ENCODE assay signal across 8 cellular contexts in the genomic region with DNA sequence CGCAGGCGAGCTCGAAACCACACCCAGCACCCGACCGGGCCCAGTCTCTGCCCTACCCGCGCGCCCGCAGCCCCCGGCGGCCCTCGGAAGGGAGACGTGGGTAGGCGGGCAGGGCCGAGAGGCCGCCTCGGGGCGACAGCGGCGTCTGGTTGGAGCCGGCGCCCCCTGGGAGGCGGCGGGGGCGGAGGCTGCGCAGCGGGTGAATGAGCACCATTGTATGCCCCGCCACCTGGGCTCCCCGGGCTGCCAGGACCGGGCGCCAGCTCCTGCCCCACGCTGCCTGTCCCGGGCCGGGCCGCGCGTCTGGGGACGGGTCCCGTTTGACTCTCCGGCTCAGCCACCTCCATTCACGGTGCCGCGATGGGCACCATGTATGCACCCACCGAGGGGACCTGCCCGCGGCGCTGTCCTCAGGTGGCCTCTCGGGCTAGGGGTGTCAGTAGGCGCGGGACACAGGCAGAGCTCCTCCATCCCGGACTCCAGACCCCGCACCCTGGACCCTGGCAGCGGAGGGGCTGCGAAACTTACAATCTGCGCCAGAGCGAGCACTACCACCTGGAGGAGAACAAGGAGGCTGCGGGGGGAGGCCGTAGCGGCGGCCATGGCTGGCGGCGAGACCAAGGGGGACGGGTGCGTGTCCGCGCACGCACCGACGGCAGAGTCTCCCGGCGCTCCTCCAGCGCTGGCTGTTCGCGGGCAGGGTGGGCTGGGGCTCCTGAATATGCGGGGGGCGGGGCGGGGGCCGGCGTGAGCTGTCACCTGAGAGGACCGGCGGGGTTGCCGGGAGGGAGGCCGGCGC. TPM values are rescaled to one million over a fixed set of nuclear protein-coding genes. Genes with fewer than 3 reads are reported as not detected.
DNase-seq lines count a peak whose midpoint lies in the region; ATAC-seq and TF ChIP-seq lines count a peak whose summit lies in the region.

Gene COL9A2, minus strand, starts transcription at position 692 of the 799 bp plus-strand sequence. Its CDS starts 89 bp downstream, at position 603.

- H3K27ac Mint-ChIP-seq in activated CD4-positive, alpha-beta memory T cell treated with anti-CD3 and anti-CD28 coated beads for 36 hours, result no peak within 1 kb of the TSS
- peak within 1 kb of the TSS; percentile 72 to 83 for H3K27ac Mint-ChIP-seq in effector memory CD8-positive, alpha-beta T cell

- H3K4me3 ChIP-seq in DOHH2 (ENCODE audit: low read length), result peak within 1 kb of the TSS; percentile 61

- TF ChIP-seq CTCF in DOHH2 (IDR thresholded peaks at IDR 0.05; ENCODE audit: low read depth, low read length, poor library complexity, severe bottlenecking), result peak; percentile 39

- peak within 1 kb of the TSS; percentile 66 for H3K4me2 ChIP-seq in DOHH2 (ENCODE audit: low read length)

- H3K4me3 Mint-ChIP-seq in activated CD4-positive, alpha-beta memory T cell treated with anti-CD3 and anti-CD28 coated beads for 36 hours, result peak within 1 kb of the TSS; percentile 85
- peak within 1 kb of the TSS; percentile 93 to 94 for H3K4me3 Mint-ChIP-seq in effector memory CD8-positive, alpha-beta T cell

- DNase-seq in NCI-H2029 treated with DMSO at 0.1 percent for 48 hours (lab: John Stamatoyannopoulos, UW), result peak; percentile 69
- DNase-seq in activated CD4-positive, alpha-beta memory T cell treated with anti-CD3 and anti-CD28 coated beads for 36 hours, result peak; percentile 71
- DNase-seq in effector memory CD8-positive, alpha-beta T cell, result peak; percentile 48 to 61 (median 59)
- peak; percentile 88 for DNase-seq in midbrain (lab: John Stamatoyannopoulos, UW)
- peak; percentile 25 to 36 for DNase-seq in stimulated activated CD8-positive, alpha-beta memory T cell treated with anti-CD3 and anti-CD28 coated beads, Interleukin-4, amount 100 ng/mL, for 1 hour (ENCODE audit: low read depth in 2 of 2, low spot score in 1 of 2)
- DNase-seq in OCI-M1 (lab: John Stamatoyannopoulos, UW), result no peak

- no peaks in the 10 kb centered on the region for H3K9me3 ChIP-seq in DOHH2 (ENCODE audit: control insufficient read depth, insufficient read depth, low read length)

- no peaks in the 10 kb centered on the region for H4K20me1 ChIP-seq in DOHH2 (ENCODE audit: control insufficient read depth, insufficient read depth, low read depth, low read length)

- H3K36me3 ChIP-seq in DOHH2 (ENCODE audit: control insufficient read depth, low read length), result no peaks in the 10 kb centered on the region

- peaks cover 56% of the 10 kb centered on the region for H3K4me1 ChIP-seq in DOHH2 (ENCODE audit: control insufficient read depth, low read length)

- peaks cover 9% of the 10 kb centered on the region for H3K27me3 Mint-ChIP-seq in activated CD4-positive, alpha-beta memory T cell treated with anti-CD3 and anti-CD28 coated beads for 36 hours
- peaks cover 14 to 25% of the 10 kb centered on the region in 2 donors for H3K27me3 Mint-ChIP-seq in effector memory CD8-positive, alpha-beta T cell

- H3K4me1 Mint-ChIP-seq in activated CD4-positive, alpha-beta memory T cell treated with anti-CD3 and anti-CD28 coated beads for 36 hours (ENCODE audit: low read depth), result peaks cover 47% of the 10 kb centered on the region
- peaks cover 18 to 24% of the 10 kb centered on the region in 2 donors for H3K4me1 Mint-ChIP-seq in effector memory CD8-positive, alpha-beta T cell (ENCODE audit: low read depth in 2 of 2)

- CTCF ChIA-PET in activated CD4-positive, alpha-beta memory T cell treated with anti-CD3 and anti-CD28 coated beads for 36 hours (lab: Charles Lee), result interaction anchor here (0.8 to 7.5 kb wide), 16 partner anchors 18 to 173 kb away, joined by 3 to 96 read pairs (median 10); partner anchors contain the start of gene ZMPSTE24

- peaks cover 39% of the 10 kb centered on the region for H3K27me3 ChIP-seq in DOHH2 (ENCODE audit: control insufficient read depth, low read length)

- intact Hi-C loops in activated CD4-positive, alpha-beta memory T cell treated with anti-CD3 and anti-CD28 coated beads for 36 hours (cut with micrococcal nuclease), result loop anchor here (5.0 kb wide), 1 partner anchor 59 kb away; the partner anchor contains the start of gene ZMPSTE24

- peaks cover 2% of the 10 kb centered on the region for H3K36me3 Mint-ChIP-seq in activated CD4-positive, alpha-beta memory T cell treated with anti-CD3 and anti-CD28 coated beads for 36 hours
- H3K36me3 Mint-ChIP-seq in effector memory CD8-positive, alpha-beta T cell (ENCODE audit: insufficient read depth), result peaks cover 3% of the 10 kb centered on the region

- POLR2A ChIA-PET in activated CD4-positive, alpha-beta memory T cell treated with anti-CD3 and anti-CD28 coated beads for 36 hours (lab: Charles Lee), result interaction anchor here (0.9 to 1.1 kb wide), 4 partner anchors 24 to 164 kb away, joined by 3 to 5 read pairs (median 3); no protein-coding TSS in a partner anchor

- ATAC-seq in effector memory CD8-positive, alpha-beta T cell (replicated peaks), result peak; percentile 71
- ATAC-seq in GM21447 (IDR thresholded peaks at IDR 0.05; ENCODE audit: unreplicated experiment), result no peak

- no peaks in the 10 kb centered on the region for H3K9me2 ChIP-seq in DOHH2 (replicated peaks; ENCODE audit: control insufficient read depth, low read length)

- peaks cover 2% of the 10 kb centered on the region; the same call in 1 of the 2 replicates for H3F3A ChIP-seq in DOHH2 (ENCODE audit: control insufficient read depth, insufficient read depth)

- H3K27ac ChIP-seq in DOHH2 (ENCODE audit: low read depth, low read length), result no peak within 1 kb of the TSS

- no peaks in the 10 kb centered on the region for H3K9me3 Mint-ChIP-seq in activated CD4-positive, alpha-beta memory T cell treated with anti-CD3 and anti-CD28 coated beads for 36 hours
- no peaks in the 10 kb centered on the region for H3K9me3 Mint-ChIP-seq in effector memory CD8-positive, alpha-beta T cell

- no peaks in the 10 kb centered on the region for H3K79me2 ChIP-seq in DOHH2 (ENCODE audit: control insufficient read depth, low read length)

RNA-seq across cellular contexts. Expression of gene COL9A2, which starts in this region (rescaled TPM):
- total RNA-seq in activated CD4-positive, alpha-beta memory T cell treated with anti-CD3 and anti-CD28 coated beads for 36 hours, result 10 to 100 TPM; 11.7 to 13.1 TPM
